25 cellular contexts compared by ENCODE assay signal in the genomic region with DNA sequence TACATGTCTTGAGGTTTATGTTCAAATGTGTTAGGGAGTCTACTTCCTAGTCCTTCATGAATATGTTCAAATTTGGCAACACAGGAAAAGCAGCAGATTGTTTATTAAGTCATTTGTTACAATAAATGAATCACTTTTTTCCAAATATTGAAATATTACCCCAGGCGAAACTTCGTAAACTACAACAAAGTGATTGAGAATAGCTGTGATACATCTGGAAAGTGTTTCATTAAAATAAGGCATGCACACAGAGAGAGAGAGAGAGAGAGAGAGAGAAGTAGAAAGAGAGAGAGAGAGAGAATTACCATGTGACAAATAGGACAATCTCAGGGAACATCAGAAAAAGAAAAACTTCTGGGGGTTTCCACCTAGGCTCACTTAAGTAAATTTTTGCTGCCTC.
"Had no signal": no experiment of that assay in that cellular context is flagged by ENCODE, and none has a peak within 500 bp of the region (broad histone marks: within the 10 kb centered on the region; RNA-seq: fewer than 3 reads in every experiment).

No MANE protein-coding gene starts in this region.

- H3K27ac ChIP-seq: ascending aorta, breast epithelium, coronary artery, dorsolateral prefrontal cortex, esophagus muscularis mucosa had no signal

- H3K27me3 ChIP-seq: ascending aorta, breast epithelium, esophagus muscularis mucosa had no signal

- H3K36me3 ChIP-seq: ascending aorta, breast epithelium, esophagus muscularis mucosa had no signal

- DNase-seq: activated CD4-positive, alpha-beta memory T cell treated with anti-CD3 and anti-CD28 coated beads for 36 hours; activated CD4-positive, alpha-beta T cell treated with anti-CD3 and anti-CD28 coated beads for 36 hours; activated CD4-positive, alpha-beta T cell treated with anti-CD3 and anti-CD28 coated beads, Interleukin-2, amount 10 ng/mL, durations not matched to agents 24 days and 14 days; activated CD4-positive, CD25-positive, alpha-beta regulatory T cell; activated CD4-positive, CD25-positive, alpha-beta regulatory T cell treated with anti-CD3 and anti-CD28 coated beads, Interleukin-2, amount 50 U/mL, for 72 hours; activated CD8-positive, alpha-beta memory T cell treated with anti-CD3 and anti-CD28 coated beads, Interleukin-2, amount 10 ng/mL, durations not matched to agents 7 days and 5 days; activated CD8-positive, alpha-beta memory T cell treated with anti-CD3 and anti-CD28 coated beads, Interleukin-2, amount 50 U/mL, for 4 hours; activated CD8-positive, alpha-beta T cell treated with anti-CD3 and anti-CD28 coated beads, Interleukin-2, amount 10 ng/mL, durations not matched to agents 7 days and 5 days; activated effector memory CD4-positive, alpha-beta T cell treated with anti-CD3 and anti-CD28 coated beads, Interleukin-2, amount 50 U/mL, for 16 hours; activated naive CD4-positive, alpha-beta T cell treated with anti-CD3 and anti-CD28 coated beads for 36 hours; activated naive CD8-positive, alpha-beta T cell treated with anti-CD3 and anti-CD28 coated beads for 36 hours; activated naive CD8-positive, alpha-beta T cell treated with anti-CD3 and anti-CD28 coated beads, Interleukin-2, amount 50 U/mL, for 24 hours; activated T-cell treated with anti-CD3 and anti-CD28 coated beads, Interleukin-2, amount 50 U/mL, for 1 hour; activated T-cell treated with anti-CD3 and anti-CD28 coated beads, Interleukin-2, amount 50 U/mL, for 48 hours; dorsolateral prefrontal cortex; effector memory CD4-positive, alpha-beta T cell; endodermal cell; erythroblast; head of caudate nucleus; T-helper 2 cell had no signal

- H3K4me3 ChIP-seq: ascending aorta, breast epithelium, coronary artery, dorsolateral prefrontal cortex, esophagus muscularis mucosa had no signal

- FAIRE-seq: frontal cortex had no signal

- ATAC-seq: activated CD4-positive, alpha-beta T cell treated with anti-CD3 and anti-CD28 coated beads for 36 hours; activated CD8-positive, alpha-beta memory T cell treated with anti-CD3 and anti-CD28 coated beads, Interleukin-2, amount 10 ng/mL, durations not matched to agents 7 days and 5 days; activated CD8-positive, alpha-beta T cell treated with anti-CD3 and anti-CD28 coated beads, Interleukin-2, amount 10 ng/mL, durations not matched to agents 7 days and 5 days; activated naive CD8-positive, alpha-beta T cell treated with anti-CD3 and anti-CD28 coated beads, Interleukin-2, amount 50 U/mL, for 24 hours had no signal

- H3K4me1 ChIP-seq: ascending aorta, breast epithelium, esophagus muscularis mucosa had no signal

- H3K9me3 ChIP-seq: ascending aorta, breast epithelium, esophagus muscularis mucosa had no signal
